ENCODE assay signal across 2 cellular contexts in the genomic region with DNA sequence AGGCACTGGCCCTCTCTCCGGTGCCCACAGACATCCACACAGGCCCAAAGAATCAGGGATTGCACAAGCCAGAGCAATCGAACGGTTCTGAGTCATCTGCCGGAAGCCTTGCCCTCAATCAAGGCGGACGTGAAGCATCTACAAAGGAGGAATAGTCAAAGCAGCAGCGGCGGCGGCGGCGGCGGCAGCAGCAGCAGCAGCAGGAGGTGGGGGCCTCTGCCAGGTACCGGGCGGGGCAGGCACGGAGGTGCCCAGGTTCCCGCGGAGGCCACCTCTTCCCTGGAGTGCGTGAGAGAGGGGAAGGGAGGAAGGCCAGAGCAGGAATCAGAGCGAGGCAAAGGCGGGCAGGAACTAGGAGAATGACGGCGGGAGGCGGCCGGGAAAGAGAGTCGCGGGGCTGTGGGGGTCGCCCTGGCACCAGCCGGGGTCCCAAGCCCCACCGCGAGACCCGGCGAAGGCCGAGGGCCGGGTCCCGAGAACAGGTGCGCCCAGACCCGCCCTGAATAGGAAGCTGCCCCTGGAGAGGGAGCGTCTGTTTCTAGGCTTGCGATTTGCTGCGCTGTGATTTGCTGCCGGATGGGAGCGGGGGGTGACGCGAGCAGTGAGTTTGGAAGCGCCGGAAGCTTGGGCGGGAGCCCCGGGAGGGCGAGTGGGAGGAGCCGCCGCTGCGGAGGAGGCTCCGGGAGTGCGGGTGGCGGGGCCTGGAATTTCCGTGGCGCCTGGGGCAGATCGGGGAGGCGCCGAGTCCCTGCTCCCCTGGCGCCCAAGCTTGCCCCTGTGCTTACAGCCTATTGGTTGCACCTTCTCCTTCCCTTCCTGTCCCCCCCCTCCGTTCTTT.
A peak's percentile ranks its signal among the peaks of the same experiment; 100 is the strongest.
TF ChIP-seq lines count a peak whose summit lies in the region.

A gene with protein sequence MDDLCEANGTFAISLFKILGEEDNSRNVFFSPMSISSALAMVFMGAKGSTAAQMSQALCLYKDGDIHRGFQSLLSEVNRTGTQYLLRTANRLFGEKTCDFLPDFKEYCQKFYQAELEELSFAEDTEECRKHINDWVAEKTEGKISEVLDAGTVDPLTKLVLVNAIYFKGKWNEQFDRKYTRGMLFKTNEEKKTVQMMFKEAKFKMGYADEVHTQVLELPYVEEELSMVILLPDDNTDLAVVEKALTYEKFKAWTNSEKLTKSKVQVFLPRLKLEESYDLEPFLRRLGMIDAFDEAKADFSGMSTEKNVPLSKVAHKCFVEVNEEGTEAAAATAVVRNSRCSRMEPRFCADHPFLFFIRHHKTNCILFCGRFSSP (plus strand): TSS at position 117 of the 838 bp plus-strand sequence. CDS start 8,228 bp downstream, outside the sequence.

TF ChIP-seq in HCT116, 20 proteins besides CTCF, POLR2A, EP300 and RAD21:
- TF ChIP-seq YY1 (IDR thresholded peaks at IDR 0.05; ENCODE audit: extremely low read depth, insufficient replicate concordance, low read depth, low read length) (peak; percentile 46), JUND (IDR thresholded peaks at IDR 0.05) (peak; percentile 78), EZH2phosphoT487 (IDR thresholded peaks at IDR 0.05; ENCODE audit: borderline replicate concordance) (no peak), SRF (IDR thresholded peaks at IDR 0.05; ENCODE audit: low read depth) (peak; percentile 69), CEBPB (IDR thresholded peaks at IDR 0.05; ENCODE audit: low read depth) (peak; percentile 99), ELF1 (IDR thresholded peaks at IDR 0.05; ENCODE audit: borderline replicate concordance, low read depth) (0 out of 2 replicates have a peak, but pooled peaks have one; percentile 19), POLR2AphosphoS5 (IDR thresholded peaks at IDR 0.05; ENCODE audit: low read depth, low read length) (peak; percentile 95), SIN3A (IDR thresholded peaks at IDR 0.05; ENCODE audit: low read depth) (peak; percentile 86), FOSL1 (IDR thresholded peaks at IDR 0.05; ENCODE audit: low read depth) (peak; percentile 84), ZFX (IDR thresholded peaks at IDR 0.05) (peak; percentile 74), TCF7L2 (IDR thresholded peaks at IDR 0.05; ENCODE audit: borderline replicate concordance, extremely low read depth, insufficient read depth, insufficient read length) (peak; percentile 93), EZH2 (IDR thresholded peaks at IDR 0.05) (no peak), CBX3 (IDR thresholded peaks at IDR 0.05; ENCODE audit: low read depth) (peak; percentile 66), EGR1 (IDR thresholded peaks at IDR 0.05; ENCODE audit: low read depth) (peak; percentile 84), SP1 (IDR thresholded peaks at IDR 0.05; ENCODE audit: low read depth) (peak; percentile 72), ZNF274 (IDR thresholded peaks at IDR 0.05; ENCODE audit: low read depth, low read length) (no peak)
- TF ChIP-seq, protein P1, sequence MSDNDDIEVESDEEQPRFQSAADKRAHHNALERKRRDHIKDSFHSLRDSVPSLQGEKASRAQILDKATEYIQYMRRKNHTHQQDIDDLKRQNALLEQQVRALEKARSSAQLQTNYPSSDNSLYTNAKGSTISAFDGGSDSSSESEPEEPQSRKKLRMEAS (IDR thresholded peaks at IDR 0.05) = peak; percentile 35
- TF ChIP-seq, protein P2, sequence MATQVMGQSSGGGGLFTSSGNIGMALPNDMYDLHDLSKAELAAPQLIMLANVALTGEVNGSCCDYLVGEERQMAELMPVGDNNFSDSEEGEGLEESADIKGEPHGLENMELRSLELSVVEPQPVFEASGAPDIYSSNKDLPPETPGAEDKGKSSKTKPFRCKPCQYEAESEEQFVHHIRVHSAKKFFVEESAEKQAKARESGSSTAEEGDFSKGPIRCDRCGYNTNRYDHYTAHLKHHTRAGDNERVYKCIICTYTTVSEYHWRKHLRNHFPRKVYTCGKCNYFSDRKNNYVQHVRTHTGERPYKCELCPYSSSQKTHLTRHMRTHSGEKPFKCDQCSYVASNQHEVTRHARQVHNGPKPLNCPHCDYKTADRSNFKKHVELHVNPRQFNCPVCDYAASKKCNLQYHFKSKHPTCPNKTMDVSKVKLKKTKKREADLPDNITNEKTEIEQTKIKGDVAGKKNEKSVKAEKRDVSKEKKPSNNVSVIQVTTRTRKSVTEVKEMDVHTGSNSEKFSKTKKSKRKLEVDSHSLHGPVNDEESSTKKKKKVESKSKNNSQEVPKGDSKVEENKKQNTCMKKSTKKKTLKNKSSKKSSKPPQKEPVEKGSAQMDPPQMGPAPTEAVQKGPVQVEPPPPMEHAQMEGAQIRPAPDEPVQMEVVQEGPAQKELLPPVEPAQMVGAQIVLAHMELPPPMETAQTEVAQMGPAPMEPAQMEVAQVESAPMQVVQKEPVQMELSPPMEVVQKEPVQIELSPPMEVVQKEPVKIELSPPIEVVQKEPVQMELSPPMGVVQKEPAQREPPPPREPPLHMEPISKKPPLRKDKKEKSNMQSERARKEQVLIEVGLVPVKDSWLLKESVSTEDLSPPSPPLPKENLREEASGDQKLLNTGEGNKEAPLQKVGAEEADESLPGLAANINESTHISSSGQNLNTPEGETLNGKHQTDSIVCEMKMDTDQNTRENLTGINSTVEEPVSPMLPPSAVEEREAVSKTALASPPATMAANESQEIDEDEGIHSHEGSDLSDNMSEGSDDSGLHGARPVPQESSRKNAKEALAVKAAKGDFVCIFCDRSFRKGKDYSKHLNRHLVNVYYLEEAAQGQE (IDR thresholded peaks at IDR 0.05; ENCODE audit: low read depth) = no peak
- TF ChIP-seq, protein P3, sequence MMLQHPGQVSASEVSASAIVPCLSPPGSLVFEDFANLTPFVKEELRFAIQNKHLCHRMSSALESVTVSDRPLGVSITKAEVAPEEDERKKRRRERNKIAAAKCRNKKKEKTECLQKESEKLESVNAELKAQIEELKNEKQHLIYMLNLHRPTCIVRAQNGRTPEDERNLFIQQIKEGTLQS (IDR thresholded peaks at IDR 0.05) = 0 out of 2 replicates have a peak, but pooled peaks have one; percentile 22
- TF ChIP-seq, protein P4, sequence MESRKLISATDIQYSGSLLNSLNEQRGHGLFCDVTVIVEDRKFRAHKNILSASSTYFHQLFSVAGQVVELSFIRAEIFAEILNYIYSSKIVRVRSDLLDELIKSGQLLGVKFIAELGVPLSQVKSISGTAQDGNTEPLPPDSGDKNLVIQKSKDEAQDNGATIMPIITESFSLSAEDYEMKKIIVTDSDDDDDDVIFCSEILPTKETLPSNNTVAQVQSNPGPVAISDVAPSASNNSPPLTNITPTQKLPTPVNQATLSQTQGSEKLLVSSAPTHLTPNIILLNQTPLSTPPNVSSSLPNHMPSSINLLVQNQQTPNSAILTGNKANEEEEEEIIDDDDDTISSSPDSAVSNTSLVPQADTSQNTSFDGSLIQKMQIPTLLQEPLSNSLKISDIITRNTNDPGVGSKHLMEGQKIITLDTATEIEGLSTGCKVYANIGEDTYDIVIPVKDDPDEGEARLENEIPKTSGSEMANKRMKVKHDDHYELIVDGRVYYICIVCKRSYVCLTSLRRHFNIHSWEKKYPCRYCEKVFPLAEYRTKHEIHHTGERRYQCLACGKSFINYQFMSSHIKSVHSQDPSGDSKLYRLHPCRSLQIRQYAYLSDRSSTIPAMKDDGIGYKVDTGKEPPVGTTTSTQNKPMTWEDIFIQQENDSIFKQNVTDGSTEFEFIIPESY (IDR thresholded peaks at IDR 0.05; ENCODE audit: extremely low read depth, insufficient replicate concordance, low read length) = peak; percentile 28

TF ChIP-seq in SK-N-SH, 30 proteins besides CTCF, POLR2A, EP300 and RAD21 (continues in another document):
- TF ChIP-seq FOSL2 (IDR thresholded peaks at IDR 0.05; ENCODE audit: borderline replicate concordance, low read depth) (peak; percentile 82), GABPA (IDR thresholded peaks at IDR 0.05; ENCODE audit: low read depth) (peak; percentile 73), RFX5 (IDR thresholded peaks at IDR 0.05; ENCODE audit: low read length) (peak; percentile 77), SIN3A (IDR thresholded peaks at IDR 0.05; ENCODE audit: borderline replicate concordance, low read depth, low read length) (peak; percentile 67; the same call in 1 of the 2 replicates), TEAD4 (IDR thresholded peaks at IDR 0.05; ENCODE audit: borderline replicate concordance, insufficient read depth) (0 out of 2 replicates have a peak, but pooled peaks have one; percentile 19), FOXM1 (IDR thresholded peaks at IDR 0.05; ENCODE audit: low read depth) (no peak), TAF1 (IDR thresholded peaks at IDR 0.05; ENCODE audit: borderline replicate concordance, low read depth, low read length) (peak; percentile 45), NRF1 (IDR thresholded peaks at IDR 0.05; ENCODE audit: low read depth, low read length) (no peak), SMC3 (IDR thresholded peaks at IDR 0.05; ENCODE audit: low read depth, low read length) (no peak), JUND (IDR thresholded peaks at IDR 0.05) (peak; percentile 77), RXRA (IDR thresholded peaks at IDR 0.05; ENCODE audit: borderline replicate concordance, low read depth) (no peak), FOXJ3 (CRISPR knock-in tag; IDR thresholded peaks at IDR 0.05) (no peak), NFIC (IDR thresholded peaks at IDR 0.05; ENCODE audit: borderline replicate concordance) (no peak), EZH2phosphoT487 (IDR thresholded peaks at IDR 0.05; ENCODE audit: borderline replicate concordance, low read depth) (no peak), GATA2 (CRISPR knock-in tag; IDR thresholded peaks at IDR 0.05) (no peak), YY1 (IDR thresholded peaks at IDR 0.05; ENCODE audit: low read depth) (peak; percentile 22; the same call in 1 of the 2 replicates), MEF2A (IDR thresholded peaks at IDR 0.05; ENCODE audit: borderline replicate concordance, low read depth) (no peak), RCOR1 (IDR thresholded peaks at IDR 0.05; ENCODE audit: low read length) (no peak), POLR2AphosphoS5 (IDR thresholded peaks at IDR 0.05; ENCODE audit: low read depth, low read length) (peak; percentile 76), MXI1 (IDR thresholded peaks at IDR 0.05; ENCODE audit: low read depth, low read length) (no peak)
- TF ChIP-seq, protein P2 (IDR thresholded peaks at IDR 0.05; ENCODE audit: low read depth, low read length) = peak; percentile 37; the same call in 1 of the 2 replicates
- TF ChIP-seq, protein P4 (IDR thresholded peaks at IDR 0.05; ENCODE audit: borderline replicate concordance, low read depth) = no peak
- TF ChIP-seq, protein P5, sequence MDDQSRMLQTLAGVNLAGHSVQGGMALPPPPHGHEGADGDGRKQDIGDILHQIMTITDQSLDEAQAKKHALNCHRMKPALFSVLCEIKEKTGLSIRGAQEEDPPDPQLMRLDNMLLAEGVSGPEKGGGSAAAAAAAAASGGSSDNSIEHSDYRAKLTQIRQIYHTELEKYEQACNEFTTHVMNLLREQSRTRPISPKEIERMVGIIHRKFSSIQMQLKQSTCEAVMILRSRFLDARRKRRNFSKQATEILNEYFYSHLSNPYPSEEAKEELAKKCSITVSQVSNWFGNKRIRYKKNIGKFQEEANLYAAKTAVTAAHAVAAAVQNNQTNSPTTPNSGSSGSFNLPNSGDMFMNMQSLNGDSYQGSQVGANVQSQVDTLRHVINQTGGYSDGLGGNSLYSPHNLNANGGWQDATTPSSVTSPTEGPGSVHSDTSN (IDR thresholded peaks at IDR 0.05) = peak; percentile 64
- TF ChIP-seq, protein P6, sequence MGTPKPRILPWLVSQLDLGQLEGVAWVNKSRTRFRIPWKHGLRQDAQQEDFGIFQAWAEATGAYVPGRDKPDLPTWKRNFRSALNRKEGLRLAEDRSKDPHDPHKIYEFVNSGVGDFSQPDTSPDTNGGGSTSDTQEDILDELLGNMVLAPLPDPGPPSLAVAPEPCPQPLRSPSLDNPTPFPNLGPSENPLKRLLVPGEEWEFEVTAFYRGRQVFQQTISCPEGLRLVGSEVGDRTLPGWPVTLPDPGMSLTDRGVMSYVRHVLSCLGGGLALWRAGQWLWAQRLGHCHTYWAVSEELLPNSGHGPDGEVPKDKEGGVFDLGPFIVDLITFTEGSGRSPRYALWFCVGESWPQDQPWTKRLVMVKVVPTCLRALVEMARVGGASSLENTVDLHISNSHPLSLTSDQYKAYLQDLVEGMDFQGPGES (IDR thresholded peaks at IDR 0.05; ENCODE audit: low read depth, low read length) = no peak; the same call in 1 of the 2 replicates
- TF ChIP-seq, protein P1 (IDR thresholded peaks at IDR 0.05; ENCODE audit: low read depth) = peak; percentile 26; the same call in 1 of the 2 replicates
- TF ChIP-seq, protein P7, sequence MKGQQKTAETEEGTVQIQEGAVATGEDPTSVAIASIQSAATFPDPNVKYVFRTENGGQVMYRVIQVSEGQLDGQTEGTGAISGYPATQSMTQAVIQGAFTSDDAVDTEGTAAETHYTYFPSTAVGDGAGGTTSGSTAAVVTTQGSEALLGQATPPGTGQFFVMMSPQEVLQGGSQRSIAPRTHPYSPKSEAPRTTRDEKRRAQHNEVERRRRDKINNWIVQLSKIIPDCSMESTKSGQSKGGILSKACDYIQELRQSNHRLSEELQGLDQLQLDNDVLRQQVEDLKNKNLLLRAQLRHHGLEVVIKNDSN (IDR thresholded peaks at IDR 0.05; ENCODE audit: borderline replicate concordance, low read depth) = no peak
